In the genomic region with DNA sequence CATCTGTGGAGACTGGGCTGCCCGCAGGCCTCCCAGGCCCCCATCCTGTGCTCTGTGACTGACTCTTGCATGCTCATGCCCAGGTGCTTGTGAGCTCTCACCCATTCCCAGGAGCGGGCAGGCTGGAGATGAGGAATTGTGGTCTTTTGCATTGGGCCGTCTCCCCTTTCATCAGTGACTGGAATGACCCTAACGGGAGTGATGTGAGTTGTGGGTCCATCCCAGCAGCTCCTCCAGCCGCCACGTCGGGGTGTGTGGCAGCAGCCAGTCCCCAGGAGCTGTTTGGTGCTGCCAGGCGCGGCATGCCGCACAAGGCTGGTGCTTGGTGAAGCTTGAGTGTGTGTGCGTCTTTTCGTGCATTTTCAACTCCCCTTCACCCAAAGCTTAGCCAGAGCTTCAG, we compare ENCODE assay signal across 1 cellular context.
TF ChIP-seq lines count a peak whose summit lies in the region.

No MANE protein-coding gene starts in this region.

TF ChIP-seq in SK-N-SH, 30 proteins besides CTCF, POLR2A, EP300 and RAD21 (continued from another document):
- TF ChIP-seq JUND (IDR thresholded peaks at IDR 0.05) (no peak), MXI1 (IDR thresholded peaks at IDR 0.05; ENCODE audit: low read depth, low read length) (no peak)
TF ChIP-seq in SK-N-SH: peak in this region for 0.
